25 cellular contexts compared by ENCODE assay signal in the genomic region with DNA sequence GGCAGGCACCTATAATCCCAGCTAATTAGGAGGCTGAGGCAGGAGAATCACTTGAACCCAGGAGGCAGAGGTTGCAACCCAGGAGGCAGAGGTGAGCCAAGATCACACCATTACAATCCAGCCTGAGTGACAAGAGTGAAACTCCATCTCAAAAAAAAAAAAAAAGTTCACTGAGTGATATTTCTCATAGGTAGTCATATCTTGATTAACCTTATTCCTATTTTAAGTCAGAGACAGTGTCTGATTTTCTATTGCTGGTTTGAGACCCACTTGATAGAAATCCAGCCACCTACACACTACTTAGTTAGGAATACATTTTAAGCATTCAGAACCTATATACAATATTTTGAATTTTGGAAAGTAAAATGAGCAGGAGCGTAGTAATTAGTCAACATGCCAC.
"Had no signal": no experiment of that assay in that cellular context is flagged by ENCODE, and none has a peak within 500 bp of the region (broad histone marks: within the 10 kb centered on the region; RNA-seq: fewer than 3 reads in every experiment).

No MANE protein-coding gene starts in this region.

- H3K4me2 ChIP-seq: SK-N-SH had no signal

- H3K9me3 ChIP-seq: ascending aorta, colonic mucosa, MG63, SJSA1, SK-N-SH had no signal

- H3K27ac ChIP-seq: ascending aorta, cardiac muscle cell, colonic mucosa, SJSA1 had no signal

- H3K9ac ChIP-seq: SK-N-SH had no signal

- FAIRE-seq: TTC549 had no signal

- H3K4me3 ChIP-seq: ascending aorta, cardiac muscle cell, colonic mucosa, MG63, SJSA1 had no signal

- DNase-seq: activated CD4-positive, alpha-beta T cell treated with anti-CD3 and anti-CD28 coated beads, Interleukin-2, amount 10 ng/mL, durations not matched to agents 24 days and 14 days; activated CD4-positive, alpha-beta T cell treated with anti-CD3 and anti-CD28 coated beads, Interleukin-2, amount 50 U/mL, for 48 hours; activated CD8-positive, alpha-beta T cell treated with anti-CD3 and anti-CD28 coated beads, Interleukin-2, amount 10 ng/mL, durations not matched to agents 7 days and 5 days; activated gamma-delta T cell; activated naive CD4-positive, alpha-beta T cell treated with Interleukin-2 at 50 U/mL for 16 hours; activated naive CD8-positive, alpha-beta T cell treated with anti-CD3 and anti-CD28 coated beads, Interleukin-2, amount 10 ng/mL, durations not matched to agents 7 days and 5 days; activated T-cell treated with anti-CD3 and anti-CD28 coated beads, Interleukin-2, amount 50 U/mL, for 24 hours; amygdala; colonic mucosa; MG63; NCI-H1048; NCI-H1436; NCI-H1694; NCI-H1930; NCI-H2081 treated with DMSO at 0.1 percent for 48 hours; NCI-H345; NCI-H526 treated with DMSO at 0.1 percent for 48 hours; NCI-H774; SHP77 treated with DMSO at 0.1 percent for 48 hours; SK-N-SH had no signal

- H3K4me1 ChIP-seq: ascending aorta, colonic mucosa, SJSA1 had no signal

- ATAC-seq: activated CD8-positive, alpha-beta T cell treated with anti-CD3 and anti-CD28 coated beads, Interleukin-2, amount 10 ng/mL, durations not matched to agents 7 days and 5 days; Panc1 had no signal

- H3K27me3 ChIP-seq: ascending aorta, cardiac muscle cell, colonic mucosa, MG63, SJSA1 had no signal

- H3K36me3 ChIP-seq: ascending aorta, cardiac muscle cell, colonic mucosa, MG63, SJSA1 had no signal
